Comparison of ENCODE assay signal across 8 cellular contexts in the genomic region with DNA sequence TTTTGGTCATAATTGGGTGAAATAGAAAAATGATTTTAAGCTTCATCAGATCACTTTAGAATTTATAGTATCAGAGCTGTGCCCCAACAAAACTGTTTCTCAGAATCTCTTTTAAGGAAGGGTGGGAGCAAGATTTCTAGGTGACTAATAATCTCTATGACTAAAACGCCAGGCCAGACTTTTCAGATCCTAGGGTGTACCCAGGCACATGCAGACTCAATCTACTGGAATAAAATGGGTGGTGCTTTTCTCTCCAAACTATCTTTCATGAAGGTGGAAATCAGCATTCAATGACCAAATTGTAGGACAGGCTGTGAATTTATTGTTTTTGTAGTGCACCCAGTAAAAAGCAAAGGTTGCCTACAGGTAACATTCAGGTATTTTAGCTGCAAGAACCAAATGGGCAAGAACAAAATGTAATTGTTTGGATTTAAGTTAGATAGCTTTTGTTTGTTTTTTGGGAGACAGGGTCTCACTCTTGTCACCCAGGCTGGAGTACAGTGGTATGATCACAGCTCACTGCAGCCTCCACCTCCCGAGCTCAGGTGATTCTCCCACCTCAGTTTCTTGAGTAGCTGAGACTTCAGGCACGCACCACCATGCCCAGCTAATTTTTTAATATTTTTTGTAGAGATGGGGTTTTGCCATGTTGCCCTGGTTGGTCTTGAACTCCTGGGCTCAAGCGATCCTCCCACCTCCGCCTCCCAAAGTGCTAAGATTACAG. TPM values are rescaled to one million over a fixed set of nuclear protein-coding genes. Genes with fewer than 3 reads are reported as not detected.
DNase-seq lines count a peak whose midpoint lies in the region; ATAC-seq, FAIRE-seq and TF ChIP-seq lines count a peak whose summit lies in the region.

No MANE protein-coding gene starts in this region.

- FAIRE-seq in GM12878 (lab: Jason Lieb, UNC): no peak

- H3K9me1 ChIP-seq in IMR-90 (ENCODE audit: insufficient read depth, low read length): peaks cover 21% of the 10 kb centered on the region

- TF ChIP-seq CTCF in IMR-90 (conservative IDR thresholded peaks at IDR 0.05; ENCODE audit: low read depth, low read length): no peak
- no peak for TF ChIP-seq CTCF in GM12878 (IDR thresholded peaks at IDR 0.05 in 2 of 3, conservative IDR thresholded peaks at IDR 0.05 in 1 of 3; ENCODE audit: control insufficient read depth in 2 of 3, extremely low read depth in 1 of 3, insufficient read depth in 1 of 3, low read depth in 3 of 3, low read length in 3 of 3)

- TF ChIP-seq EP300 in GM12878 (IDR thresholded peaks at IDR 0.05; ENCODE audit: borderline replicate concordance in 1 of 2, control insufficient read depth in 1 of 2, low read depth in 2 of 2, low read length in 2 of 2): no peak

- H3K4me3 ChIP-seq in ACC112 (ENCODE audit: low read depth, low read length): peak overlapping the region; percentile 94
- H3K4me3 ChIP-seq in IMR-90 (ENCODE audit: insufficient read depth, low read depth, low read length): peak overlapping the region; percentile 67
- peak overlapping the region; percentile 93 for H3K4me3 ChIP-seq in GM12878
- H3K4me3 ChIP-seq in mesendoderm (ENCODE audit: low read length): no peak overlapping the region

- H4K91ac ChIP-seq in IMR-90 (ENCODE audit: insufficient read depth, low read depth, low read length): no peak overlapping the region

- H4K5ac ChIP-seq in IMR-90 (ENCODE audit: low read depth, low read length) (peak overlapping the region; percentile 58; the same call in 1 of the 2 replicates), mesendoderm (ENCODE audit: low read length) (no peak overlapping the region)

- WGBS in IMR-90 (ENCODE audit: extremely low coverage in 2 of 2, insufficient read length in 1 of 2), 2 experiments: no CpG with 5 or more reads among the region's 5 CpGs
- 48% methylated on average over 5 of the region's 5 CpGs for WGBS in GM12878 (ENCODE audit: insufficient coverage, insufficient replicate concordance, low lambda C conversion rate, missing lambda C conversion rate)
- no CpG with 5 or more reads among the region's 5 CpGs for WGBS in mesendoderm (ENCODE audit: extremely low coverage, insufficient coverage, low lambda C conversion rate)

- intact Hi-C loops in IMR-90 (cut with micrococcal nuclease): no loop called here
- intact Hi-C loops in GM12878 (cut with micrococcal nuclease; ENCODE audit: unreplicated experiment): loop anchor here (1.0 to 2.0 kb wide), 2 partner anchors 13 to 28 kb away; no protein-coding TSS in a partner anchor

- RAD21 ChIA-PET in GM12878 (lab: Charles Lee; ENCODE audit: unreplicated experiment): interaction anchor here (0.6 to 8.8 kb wide), 7 partner anchors 9 to 68 kb away, joined by 3 to 111 read pairs (median 8); no protein-coding TSS in a partner anchor

- H3K79me1 ChIP-seq in IMR-90 (ENCODE audit: low read depth in 1 of 2, low read length in 2 of 2) (peaks cover 3 to 43% of the 10 kb centered on the region in 2 experiments; a peak in 2 of 4 replicates), mesendoderm (ENCODE audit: low read length) (peaks cover 22% of the 10 kb centered on the region)

- no peak for ATAC-seq in IMR-90 (ENCODE audit: low read depth)
- peak; percentile 6 for ATAC-seq in GM12878
- ATAC-seq in HG03097 (IDR thresholded peaks at IDR 0.05; ENCODE audit: low FRiP score, unreplicated experiment): no peak
- no peak for ATAC-seq in HG03378 (IDR thresholded peaks at IDR 0.05; ENCODE audit: unreplicated experiment)

- H3K4ac ChIP-seq in IMR-90 (ENCODE audit: low read depth, low read length) (no peak overlapping the region), mesendoderm (ENCODE audit: low read depth, low read length) (no peak overlapping the region)

- no peaks in the 10 kb centered on the region for H3K27me3 ChIP-seq in ACC112 (ENCODE audit: insufficient read depth, low read length)
- H3K27me3 ChIP-seq in IMR-90 (ENCODE audit: control insufficient read depth, insufficient read depth, low read length): no peaks in the 10 kb centered on the region
- no peaks in the 10 kb centered on the region for H3K27me3 ChIP-seq in GM12878 (replicated peaks in 1 of 2; ENCODE audit: control insufficient read depth in 2 of 2, insufficient read depth in 2 of 2, low read length in 1 of 2)
- H3K27me3 ChIP-seq in mesendoderm (ENCODE audit: insufficient read depth, low read length, poor library complexity): no peaks in the 10 kb centered on the region

- H3K4me1 ChIP-seq in ACC112 (ENCODE audit: control insufficient read depth, insufficient read depth, low read length, unreplicated experiment) (peaks cover 29% of the 10 kb centered on the region), IMR-90 (ENCODE audit: control insufficient read depth, insufficient read depth, low read length) (peaks cover 9% of the 10 kb centered on the region), GM12878 (ENCODE audit: control insufficient read depth, insufficient read depth, low read length) (peaks cover 21% of the 10 kb centered on the region), mesendoderm (ENCODE audit: control insufficient read depth, low read depth, low read length) (peaks cover 3% of the 10 kb centered on the region)

- CTCF ChIA-PET in IMR-90 (lab: Yijun Ruan, JAX) (interaction anchor here (0.5 kb wide), 1 partner anchor 579 kb away, joined by 3 read pairs; no protein-coding TSS in a partner anchor), GM12878 (lab: Yijun Ruan, JAX) (interaction anchor here (0.6 to 4.8 kb wide), 6 partner anchors 12 to 104 kb away, joined by 4 to 35 read pairs (median 8); no protein-coding TSS in a partner anchor)

- TF ChIP-seq POLR2A in IMR-90 (IDR thresholded peaks at IDR 0.05; ENCODE audit: low read depth, low read length) (no peak), GM12878 (IDR thresholded peaks at IDR 0.05; ENCODE audit: low read depth, low read length) (no peak)

- H3K36me3 ChIP-seq in ACC112 (ENCODE audit: insufficient read depth, low read length) (peaks cover 5% of the 10 kb centered on the region; the same call in 1 of the 2 replicates), IMR-90 (ENCODE audit: control insufficient read depth, insufficient read depth, low read length) (0 out of 2 replicates have a peak, but pooled peaks cover 4% of the 10 kb centered on the region), GM12878 (ENCODE audit: control insufficient read depth in 2 of 2, insufficient read depth in 2 of 2, low read length in 1 of 2) (peaks cover 0 to 2% of the 10 kb centered on the region in 2 experiments; a peak in 2 of 4 replicates), mesendoderm (ENCODE audit: control insufficient read depth, insufficient read depth, low read length) (no peaks in the 10 kb centered on the region)

- SMC1A ChIA-PET in GM12878 (lab: Charles Lee; ENCODE audit: uncharacterized antibody, unreplicated experiment): interaction anchor here (0.7 to 4.9 kb wide), 7 partner anchors 7 to 1507 kb away, joined by 3 to 98 read pairs (median 12); no protein-coding TSS in a partner anchor

- H3K9ac ChIP-seq in IMR-90 (ENCODE audit: low read depth, low read length) (peak overlapping the region; percentile 32; the same call in 1 of the 2 replicates), GM12878 (ENCODE audit: control insufficient read depth, insufficient read depth, low read length) (peak overlapping the region; percentile 99), mesendoderm (ENCODE audit: low read length) (peak overlapping the region; percentile 68)

- peak; percentile 38 for DNase-seq in IMR-90
- DNase-seq in GM12878 (ENCODE audit: low read depth, low spot score): no peak
- no peak for DNase-seq in mesendoderm
- DNase-seq in NCI-H2107 treated with DMSO at 0.1 percent for 48 hours (lab: John Stamatoyannopoulos, UW; ENCODE audit: unreplicated experiment): no peak
- no peak for DNase-seq in stimulated activated CD8-positive, alpha-beta memory T cell treated with anti-CD3 and anti-CD28 coated beads, Interleukin-4, amount 100 ng/mL, for 48 hours

- H3K56ac ChIP-seq in IMR-90 (ENCODE audit: extremely low read depth, insufficient read depth, low read length) (no peak overlapping the region), mesendoderm (ENCODE audit: low read length) (peak overlapping the region; percentile 77)

- no peak overlapping the region for H2AFZ ChIP-seq in ACC112 (ENCODE audit: low read length, unreplicated experiment)
- no peak overlapping the region for H2AFZ ChIP-seq in IMR-90 (replicated peaks; ENCODE audit: low read length, poor library complexity)
- no peak overlapping the region for H2AFZ ChIP-seq in GM12878 (ENCODE audit: control insufficient read depth, low read depth, low read length)

- dilution Hi-C loops in IMR-90 (cut with HindIII; ENCODE audit: low sequenced_read_pairs, unreplicated experiment): no loop called here

- H3K79me2 ChIP-seq in ACC112 (ENCODE audit: control insufficient read depth, insufficient read depth, low read length, unreplicated experiment) (peaks cover 58% of the 10 kb centered on the region), GM12878 (ENCODE audit: control insufficient read depth, insufficient read depth, low read length) (peaks cover 60% of the 10 kb centered on the region), mesendoderm (ENCODE audit: control insufficient read depth, insufficient read depth, low read length) (peaks cover 46% of the 10 kb centered on the region)

- H3K4me2 ChIP-seq in IMR-90 (ENCODE audit: low read depth, low read length): peak overlapping the region; percentile 67
- H3K4me2 ChIP-seq in GM12878 (ENCODE audit: control insufficient read depth, insufficient read depth): peak overlapping the region; percentile 96
- H3K4me2 ChIP-seq in mesendoderm (ENCODE audit: low read length): peak overlapping the region; percentile 43

- H2BK20ac ChIP-seq in IMR-90 (ENCODE audit: low read depth, low read length): no peak overlapping the region

- in situ Hi-C loops in IMR-90 (cut with MboI; ENCODE audit: low sequenced_read_pairs): no loop called here
- in situ Hi-C loops in GM12878 (cut with MboI): no loop called here

- BruUV-seq in IMR-90 (replicated peaks; lab: Mats Ljungman, UMichigan) (no TSS peak), GM12878 (replicated peaks; lab: Mats Ljungman, UMichigan) (no TSS peak)

- H2BK5ac ChIP-seq in IMR-90 (ENCODE audit: low read depth, low read length, poor library complexity, severe bottlenecking) (peak overlapping the region; percentile 75), mesendoderm (ENCODE audit: low read length) (no peak overlapping the region)

- H2AK9ac ChIP-seq in IMR-90 (replicated peaks; ENCODE audit: low read depth, low read length, poor library complexity): no peak overlapping the region

- no peak overlapping the region; the same call in 1 of the 2 replicates for H3K23ac ChIP-seq in IMR-90 (ENCODE audit: low read depth, low read length)
- no peak overlapping the region for H3K23ac ChIP-seq in mesendoderm (ENCODE audit: low read length)

- TF ChIP-seq RAD21 in IMR-90 (IDR thresholded peaks at IDR 0.05; ENCODE audit: low read length) (0 out of 2 replicates have a peak, but pooled peaks have one; percentile 1), GM12878 (IDR thresholded peaks at IDR 0.05; ENCODE audit: insufficient read depth, low read depth, low read length) (no peak)

- no peak overlapping the region for H2BK15ac ChIP-seq in IMR-90 (ENCODE audit: low read depth, low read length)
- H2BK15ac ChIP-seq in mesendoderm (replicated peaks; ENCODE audit: low read depth): no peak overlapping the region

- no peak overlapping the region for H2BK120ac ChIP-seq in IMR-90 (ENCODE audit: low read depth, low read length)
- H2BK120ac ChIP-seq in mesendoderm (ENCODE audit: low read depth, low read length): no peak overlapping the region

- H2AK5ac ChIP-seq in IMR-90 (ENCODE audit: low read depth, low read length) (no peak overlapping the region), mesendoderm (ENCODE audit: low read length) (no peak overlapping the region)

- H3K9me3 ChIP-seq in IMR-90 (ENCODE audit: control insufficient read depth, insufficient read depth, low read length) (no peaks in the 10 kb centered on the region), GM12878 (replicated peaks; ENCODE audit: control insufficient read depth, insufficient read depth, low read length) (no peaks in the 10 kb centered on the region)

- POLR2A ChIA-PET in IMR-90 (lab: Charles Lee; ENCODE audit: unreplicated experiment): no interaction called here
- POLR2A ChIA-PET in GM12878 (lab: Charles Lee): interaction anchor here (0.6 to 10.3 kb wide), 6 partner anchors 9 to 277 kb away, joined by 3 to 176 read pairs (median 13); no protein-coding TSS in a partner anchor

- H4K8ac ChIP-seq in IMR-90 (ENCODE audit: low read depth in 2 of 2, low read length in 2 of 2): no peak overlapping the region
- H4K8ac ChIP-seq in mesendoderm (ENCODE audit: low read depth, low read length): no peak overlapping the region

- H3K27ac ChIP-seq in ACC112 (ENCODE audit: low read depth, low read length) (peak overlapping the region; percentile 98), IMR-90 (ENCODE audit: insufficient read depth, low read length) (no peak overlapping the region), GM12878 (ENCODE audit: control insufficient read depth, insufficient read depth) (peak overlapping the region; percentile 100), mesendoderm (ENCODE audit: low read depth, low read length) (no peak overlapping the region)

- H3K18ac ChIP-seq in IMR-90 (ENCODE audit: low read depth, low read length): no peak overlapping the region
- H3K18ac ChIP-seq in mesendoderm (ENCODE audit: low read length): no peak overlapping the region

- H3K14ac ChIP-seq in IMR-90 (replicated peaks; ENCODE audit: low read depth, low read length): no peak overlapping the region; the same call in 1 of the 2 replicates

- peaks cover 43% of the 10 kb centered on the region for H4K20me1 ChIP-seq in IMR-90 (ENCODE audit: insufficient read depth, low read length)
- no peaks in the 10 kb centered on the region for H4K20me1 ChIP-seq in GM12878 (ENCODE audit: control insufficient read depth, insufficient read depth)

RNA-seq across cellular contexts. Expression of a gene that starts 49.5 kb away (rescaled TPM):
- 78.7 and 107 TPM in 2 replicates for total RNA-seq in IMR-90 (2012; rRNA removed)
- 56.7 and 65.9 TPM in 2 replicates for polyA plus RNA-seq in IMR-90 (2012; rRNA removed)
- 15.8 and 38.8 TPM in 2 replicates for polyA plus RNA-seq in IMR-90 (2012; cell fraction: cytosol; rRNA removed)
- polyA plus RNA-seq in IMR-90 (2012; cell fraction: nucleus; rRNA removed; ENCODE audit: low replicate concordance): 29.0 and 68.7 TPM in 2 replicates
- total RNA-seq in GM12878 (2013; cell fraction: nucleolus; rRNA removed): 233 and 280 TPM in 2 replicates
- 106 and 118 TPM in 2 replicates for total RNA-seq in GM12878 (2014; rRNA removed)
- total RNA-seq in GM12878 (2014; rRNA removed; fragmentation: Illumina TruSeq; extraction: Trizol): 133 and 135 TPM in 2 replicates
- total RNA-seq in GM12878 (2021): 141 and 144 TPM in 2 replicates
- 130 TPM for polyA plus RNA-seq in GM12878 (2011; ENCODE audit: low read depth)
- 132 and 194 TPM in 2 replicates for polyA plus RNA-seq in GM12878 (2011; rRNA removed)
- polyA plus RNA-seq in GM12878 (2011; cell fraction: cytosol; rRNA removed): 61.5 and 81.4 TPM in 2 replicates
- 66.5 and 68.6 TPM in 2 replicates for polyA plus RNA-seq in GM12878 (2011; cell fraction: nucleus; rRNA removed)
- 92.9 and 105 TPM in 2 replicates for polyA plus RNA-seq in GM12878 (2012)
- polyA plus RNA-seq in GM12878 (2014; fragmentation: Illumina TruSeq; extraction: Trizol): 145 and 187 TPM in 2 replicates
- 100 to 1,000 TPM; 190 to 199 TPM for polyA plus RNA-seq in GM12878 (2014; fragmentation: Nextera tagmentation; extraction: Ambion mirVana)
- 93.1 and 111 TPM in 2 replicates for polyA plus RNA-seq in GM12878 (2014; rRNA removed)
- polyA plus RNA-seq in GM12878 (2016; fragmentation: Nextera tagmentation; extraction: Ambion mirVana): 100 to 1,000 TPM; 167 to 168 TPM
- polyA minus RNA-seq in GM12878 (2011; rRNA and poly(A)+ RNA removed): 135 and 229 TPM in 2 replicates
- polyA minus RNA-seq in GM12878 (2011; cell fraction: cytosol; rRNA and poly(A)+ RNA removed): 53.3 and 71.7 TPM in 2 replicates
- 71.0 and 107 TPM in 2 replicates for polyA minus RNA-seq in GM12878 (2011; cell fraction: nucleus; rRNA and poly(A)+ RNA removed)
- polyA plus RNA-seq in mesendoderm (2013, experiment 1 of 2): 159 TPM
- 160 TPM for polyA plus RNA-seq in mesendoderm (2013, experiment 2 of 2)

Comparison
In these comparisons a context has a peak if more than half of its experiments do, and no peak if none do; other contexts are left out.
1. H3K27ac ChIP-seq: peak in ACC112 (single experiment) and GM12878 (single experiment); none in IMR-90 (single experiment) and mesendoderm (single experiment).
2. H3K4me2 ChIP-seq: peak in every context shown above with its lines; median percentile 96 in GM12878; 67 in IMR-90; 43 in mesendoderm.
3. H3K9ac ChIP-seq: peak in every context shown above with its lines; median percentile 99 in GM12878; 68 in mesendoderm; 32 in IMR-90.